Comparison of ENCODE assay signal across 8 cellular contexts in the genomic region with DNA sequence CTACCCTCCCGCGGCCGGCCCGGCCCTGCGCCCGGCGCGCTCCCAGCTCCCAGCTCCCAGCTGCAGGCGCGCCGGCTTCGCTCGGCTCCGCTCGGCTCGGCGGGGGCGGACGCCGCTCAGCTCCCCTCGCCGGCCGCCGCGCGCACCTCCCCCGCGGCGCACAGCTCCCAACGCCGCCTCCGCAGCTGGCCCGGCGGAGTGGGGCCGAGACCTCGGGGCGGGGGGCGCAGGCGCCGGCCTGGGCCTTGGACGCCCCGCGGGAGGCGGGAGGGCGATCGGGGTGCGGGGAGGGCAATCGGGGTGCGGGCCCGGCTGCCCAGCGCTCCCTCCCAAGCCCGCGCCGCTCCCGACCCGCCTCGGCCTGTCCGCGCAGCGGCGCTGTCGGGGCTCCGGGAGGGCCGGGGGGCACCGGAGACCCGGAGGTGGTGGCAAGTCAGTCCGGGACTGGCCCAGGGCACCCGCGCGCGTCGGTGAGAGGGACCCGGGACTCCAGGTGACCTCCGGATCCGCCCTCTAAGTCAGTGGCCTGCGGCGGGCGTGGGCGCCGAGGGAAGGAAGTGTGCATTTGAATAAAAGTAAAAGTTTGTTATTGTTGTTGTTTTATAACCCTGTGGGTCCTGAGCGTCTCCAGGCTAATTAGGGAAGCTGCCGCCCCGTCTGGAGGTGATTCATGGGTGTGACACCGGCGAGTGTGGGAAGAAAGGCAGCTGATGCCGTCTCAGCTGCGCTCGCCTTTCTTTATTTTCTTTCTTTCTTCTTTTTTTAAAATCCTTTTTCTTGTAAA. TPM values are rescaled to one million over a fixed set of nuclear protein-coding genes. Genes with fewer than 3 reads are reported as not detected.
A peak's percentile ranks its signal among the peaks of the same experiment; 100 is the strongest.
DNase-seq lines count a peak whose midpoint lies in the region; ATAC-seq, FAIRE-seq and TF ChIP-seq lines count a peak whose summit lies in the region.

Gene CRACDL, minus strand, starts transcription at position 93 of the 784 bp plus-strand sequence. CDS start 89,425 bp downstream, outside the sequence.

- H3K27ac ChIP-seq in pancreas (peak within 1 kb of the TSS in 2 of 4 donors; percentile 26 to 28), Karpas-422 (ENCODE audit: low read length) (no peak within 1 kb of the TSS)

- in situ Hi-C loops in G401 (cut with HindIII; ENCODE audit: low sequenced_read_pairs), result loop anchor here (5.0 kb wide), 1 partner anchor 54 kb away; no protein-coding TSS in a partner anchor

- DNase-seq in Right ventricle myocardium inferior (ENCODE audit: missing footprints) (peak; percentile 58), cardiac septum (ENCODE audit: low spot score) (no peak), activated T-cell treated with anti-CD3 and anti-CD28 coated beads for 4 hours (peak; percentile 19), Right ventricle myocardium superior (no peak), pancreas (peak; percentile 46 to 80 (median 67)), G401 (ENCODE audit: low spot score) (no peak), Karpas-422 (no peak)
- no peak for DNase-seq in activated effector memory CD4-positive, alpha-beta T cell treated with anti-CD3 and anti-CD28 coated beads, Interleukin-2, amount 50 U/mL, for 16 hours

- H3K9ac ChIP-seq in Karpas-422 (ENCODE audit: low read length), result no peak within 1 kb of the TSS

- no peak for FAIRE-seq in pancreas (lab: Jason Lieb, UNC)

- H3K79me2 ChIP-seq in Karpas-422 (ENCODE audit: low read length), result no peaks in the 10 kb centered on the region

- no peak for TF ChIP-seq CTCF in pancreas (IDR thresholded peaks at IDR 0.05)

- H3K27me3 ChIP-seq in pancreas, result no peaks in the 10 kb centered on the region
- no peaks in the 10 kb centered on the region for H3K27me3 ChIP-seq in Karpas-422 (ENCODE audit: low read length)

- no peaks in the 10 kb centered on the region for H3K9me3 ChIP-seq in pancreas
- H3K9me3 ChIP-seq in Karpas-422 (ENCODE audit: low read length), result no peaks in the 10 kb centered on the region

- H2AFZ ChIP-seq in Karpas-422 (ENCODE audit: low read length), result no peak within 1 kb of the TSS

- no peaks in the 10 kb centered on the region for H4K20me1 ChIP-seq in Karpas-422 (ENCODE audit: insufficient read depth, low read depth, low read length)

- WGBS in pancreas, 2 donors, result 1% methylated on average over 34 to 88 of the region's 88 CpGs

- intact Hi-C loops in Right ventricle myocardium inferior (cut with DNase I), result no loop called here
- intact Hi-C loops in cardiac septum (cut with DNase I), result no loop called here
- intact Hi-C loops in Right ventricle myocardium superior (cut with DNase I), result no loop called here
- intact Hi-C loops in pancreas (cut with DNase I), result no loop called here

- no peaks in the 10 kb centered on the region for H3K9me2 ChIP-seq in Karpas-422 (replicated peaks; ENCODE audit: insufficient read depth, low read length)

- H3K4me1 ChIP-seq in pancreas, result no peaks in the 10 kb centered on the region
- H3K4me1 ChIP-seq in Karpas-422 (ENCODE audit: low read length), result no peaks in the 10 kb centered on the region

- no peak within 1 kb of the TSS for H3K4me2 ChIP-seq in Karpas-422 (ENCODE audit: low read depth, low read length, poor library complexity, severe bottlenecking)

- H3K4me3 ChIP-seq in pancreas (peak within 1 kb of the TSS; percentile 43 to 71 (median 48)), Karpas-422 (ENCODE audit: low read length) (no peak within 1 kb of the TSS)

- H3K36me3 ChIP-seq in pancreas (no peaks in the 10 kb centered on the region), Karpas-422 (ENCODE audit: insufficient read depth, low read length) (no peaks in the 10 kb centered on the region)

- ATAC-seq in Right ventricle myocardium inferior (no peak), Right ventricle myocardium superior (ENCODE audit: poor library complexity) (peak; percentile 39), pancreas (peak; percentile 69 to 87 (median 80))

RNA-seq across cellular contexts. Expression of gene CRACDL, which starts in this region (rescaled TPM):
- total RNA-seq in Right ventricle myocardium inferior, result 3.9 TPM
- total RNA-seq in cardiac septum, result 3.3 TPM
- 4.4 TPM for total RNA-seq in Right ventricle myocardium superior
- total RNA-seq in pancreas, result 10 to 100 TPM in 1 of 6 donors, 1 to 10 TPM in 5; 4.1 to 11.0 (median 6.2) TPM
- polyA plus RNA-seq in pancreas, result 1 to 10 TPM; 3.6 to 5.3 TPM
- 0.43 and 2.9 TPM in 2 replicates for total RNA-seq in G401 (2014; rRNA removed; shearing (Covaris generic))
- total RNA-seq in Karpas-422 (2014; rRNA removed; shearing (Covaris generic); ENCODE audit: low replicate concordance), result 1.0 and 2.5 TPM in 2 replicates

Comparison
In these comparisons a context has a peak if more than half of its experiments do, and no peak if none do; other contexts are left out.
1. DNase-seq: peak in Right ventricle myocardium inferior (single experiment), activated T-cell treated with anti-CD3 and anti-CD28 coated beads for 4 hours (single experiment) and pancreas (6 of 6); none in cardiac septum (single experiment), Right ventricle myocardium superior (single experiment), activated effector memory CD4-positive, alpha-beta T cell treated with anti-CD3 and anti-CD28 coated beads, Interleukin-2, amount 50 U/mL, for 16 hours (single experiment), G401 (single experiment) and Karpas-422 (single experiment).